Comparison of ENCODE assay signal across 11 cellular contexts in the genomic region with DNA sequence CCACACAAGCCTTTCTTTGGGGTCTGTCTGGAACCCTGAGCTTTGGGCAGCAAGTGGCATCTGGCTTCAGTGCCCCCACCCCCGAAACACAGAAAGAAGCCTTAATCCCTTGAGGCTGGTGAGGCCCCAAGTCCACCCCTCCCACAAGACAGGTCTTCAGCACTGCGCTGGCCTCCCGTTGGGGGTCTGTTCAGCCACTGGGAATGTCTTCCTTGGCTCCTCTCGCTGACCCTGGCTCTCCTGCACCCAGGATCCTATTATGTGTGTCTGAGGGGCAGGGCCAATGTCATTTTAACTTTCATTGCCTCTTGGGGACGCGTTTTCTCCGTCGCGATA. TPM values are rescaled to one million over a fixed set of nuclear protein-coding genes. Genes with fewer than 3 reads are reported as not detected.
A peak's percentile ranks its signal among the peaks of the same experiment; 100 is the strongest.
DNase-seq lines count a peak whose midpoint lies in the region; ATAC-seq, FAIRE-seq and TF ChIP-seq lines count a peak whose summit lies in the region.
"Had no signal": no experiment of that assay in that cellular context is flagged by ENCODE, and none has a peak within 500 bp of the region (broad histone marks: within the 10 kb centered on the region; RNA-seq: fewer than 3 reads in every experiment).

No MANE protein-coding gene starts in this region.

- H3K4me2 ChIP-seq in HepG2 (ENCODE audit: low read depth, low read length), result peak overlapping the region; percentile 98

- H3K9me3 ChIP-seq in adipocyte (ENCODE audit: control insufficient read depth, low read length) (no peaks in the 10 kb centered on the region), HepG2 (ENCODE audit: low read length) (no peaks in the 10 kb centered on the region), suprapubic skin (no peaks in the 10 kb centered on the region)

- ATAC-seq in HepG2, result no peak

- intact Hi-C loops in HepG2 (cut with micrococcal nuclease; ENCODE audit: unreplicated experiment), result loop anchor here (10.0 kb wide), 2 partner anchors 53 to 93 kb away; a partner anchor contains a TSS

- TF ChIP-seq CTCF in HepG2 (CRISPR knock-in tag; IDR thresholded peaks at IDR 0.05) (no peak), suprapubic skin (IDR thresholded peaks at IDR 0.05) (no peak)

- no peak for DNase-seq in activated CD4-positive, alpha-beta T cell treated with anti-CD3 and anti-CD28 coated beads, Interleukin-2, amount 10 ng/mL, durations not matched to agents 7 days and 5 days
- DNase-seq in activated CD4-positive, alpha-beta T cell treated with anti-CD3 and anti-CD28 coated beads, Interleukin-2, amount 50 U/mL, for 48 hours, result no peak
- DNase-seq in adipocyte (ENCODE audit: low read depth), result no peak
- no peak for DNase-seq in HepG2 (ENCODE audit: low spot score)
- DNase-seq in suprapubic skin (ENCODE audit: low spot score in 2 of 2), result no peak
- DNase-seq in HTR-8/SVneo (ENCODE audit: insufficient read length, low spot score), result no peak
- DNase-seq in NCI-H748 (lab: John Stamatoyannopoulos, UW; ENCODE audit: unreplicated experiment), result no peak
- no peak for DNase-seq in cerebellar nuclear complex (lab: John Stamatoyannopoulos, UW)
- DNase-seq: AML-193, NCI-H1417 treated with DMSO at 0.1 percent for 48 hours had no signal

- peak overlapping the region; percentile 67 for H3K4me3 Mint-ChIP-seq in activated CD4-positive, alpha-beta T cell treated with anti-CD3 and anti-CD28 coated beads, Interleukin-2, amount 10 ng/mL, durations not matched to agents 7 days and 5 days

- peaks cover 7% of the 10 kb centered on the region for H3K27me3 Mint-ChIP-seq in activated CD4-positive, alpha-beta T cell treated with anti-CD3 and anti-CD28 coated beads, Interleukin-2, amount 10 ng/mL, durations not matched to agents 7 days and 5 days

- TF ChIP-seq EP300 in HepG2 (IDR thresholded peaks at IDR 0.05; ENCODE audit: low read depth in 2 of 2, low read length in 2 of 2) (no peak), HepG2 (CRISPR knock-in tag; IDR thresholded peaks at IDR 0.05; ENCODE audit: borderline replicate concordance) (no peak), suprapubic skin (IDR thresholded peaks at IDR 0.05) (no peak)

- H3K27ac Mint-ChIP-seq in activated CD4-positive, alpha-beta T cell treated with anti-CD3 and anti-CD28 coated beads, Interleukin-2, amount 10 ng/mL, durations not matched to agents 7 days and 5 days, result peak overlapping the region; percentile 60

- H3K9ac ChIP-seq in adipocyte (ENCODE audit: low read length), result peak overlapping the region; percentile 73
- H3K9ac ChIP-seq in HepG2 (ENCODE audit: insufficient read depth, low read depth, low read length), result no peak overlapping the region

- H3K4me3 ChIP-seq in adipocyte (ENCODE audit: low read length) (peak overlapping the region; percentile 64), HepG2 (replicated peaks in 1 of 3; ENCODE audit: insufficient read depth in 1 of 3, low read depth in 2 of 3, low read length in 3 of 3) (peak overlapping the region; percentile 52 to 75 (median 55); a peak in 5 of 6 replicates), suprapubic skin (peak overlapping the region; percentile 47)

- in situ Hi-C loops in HepG2 (cut with HindIII; ENCODE audit: extremely low pct_ligation_motif_present, low pct_unique_long_range_greater_than_20kb), result no loop called here

- no peaks in the 10 kb centered on the region for H3K27me3 ChIP-seq in adipocyte (replicated peaks; ENCODE audit: control insufficient read depth, insufficient read depth, low read length)
- H3K27me3 ChIP-seq in HepG2 (ENCODE audit: control insufficient read depth in 1 of 2, insufficient read depth in 2 of 2, low read length in 2 of 2), result peaks cover 0 to 4% of the 10 kb centered on the region in 2 experiments; a peak in 1 of 5 replicates
- H3K27me3 ChIP-seq in suprapubic skin, result no peaks in the 10 kb centered on the region

- FAIRE-seq in HepG2 (lab: Jason Lieb, UNC) (no peak), HTR-8/SVneo (lab: Jason Lieb, UNC) (no peak)

- H3K4me1 ChIP-seq in adipocyte (ENCODE audit: control insufficient read depth, insufficient read depth, low read length) (peaks cover 21% of the 10 kb centered on the region), HepG2 (ENCODE audit: insufficient read depth, low read length) (peaks cover 52% of the 10 kb centered on the region), suprapubic skin (peaks cover 38% of the 10 kb centered on the region)

- peak overlapping the region; percentile 19 for H2AFZ ChIP-seq in HepG2 (ENCODE audit: low read length)

- H3K4me1 Mint-ChIP-seq in activated CD4-positive, alpha-beta T cell treated with anti-CD3 and anti-CD28 coated beads, Interleukin-2, amount 10 ng/mL, durations not matched to agents 7 days and 5 days, result peaks cover 36% of the 10 kb centered on the region

- CTCF ChIA-PET in activated CD4-positive, alpha-beta T cell treated with anti-CD3 and anti-CD28 coated beads, Interleukin-2, amount 10 ng/mL, durations not matched to agents 7 days and 5 days (lab: Charles Lee), result interaction anchor here (0.7 to 6.8 kb wide), 6 partner anchors 8 to 1551 kb away, joined by 4 to 42 read pairs (median 6); no protein-coding TSS in a partner anchor
- CTCF ChIA-PET in HepG2 (lab: Yijun Ruan, JAX; ENCODE audit: low intra/inter-chr PET ratio, low total read pairs), result no interaction called here

- H3K27ac ChIP-seq in HepG2 (ENCODE audit: extremely low read length, insufficient read depth, low read length), result no peak overlapping the region
- H3K27ac ChIP-seq in suprapubic skin, result no peak overlapping the region

- H3K36me3 Mint-ChIP-seq in activated CD4-positive, alpha-beta T cell treated with anti-CD3 and anti-CD28 coated beads, Interleukin-2, amount 10 ng/mL, durations not matched to agents 7 days and 5 days (ENCODE audit: low read depth), result peaks cover 38% of the 10 kb centered on the region

- no peaks in the 10 kb centered on the region for H4K20me1 ChIP-seq in HepG2 (ENCODE audit: insufficient read depth, low read length)

- no TSS peak for BruUV-seq in HepG2 (replicated peaks; lab: Mats Ljungman, UMichigan)

- H3K79me2 ChIP-seq in HepG2 (ENCODE audit: insufficient read depth, low read length), result no peaks in the 10 kb centered on the region

- TF ChIP-seq POLR2A in HepG2 (IDR thresholded peaks at IDR 0.05; ENCODE audit: insufficient read depth in 1 of 2, low read depth in 2 of 2, low read length in 2 of 2) (no peak), suprapubic skin (IDR thresholded peaks at IDR 0.05) (no peak)

- POLR2A ChIA-PET in activated CD4-positive, alpha-beta T cell treated with anti-CD3 and anti-CD28 coated beads, Interleukin-2, amount 10 ng/mL, durations not matched to agents 7 days and 5 days (lab: Charles Lee), result no interaction called here
- POLR2A ChIA-PET in HepG2 (lab: Yijun Ruan, JAX), result interaction anchor here (1.1 to 3.2 kb wide), 4 partner anchors 18 to 67 kb away, joined by 3 to 21 read pairs (median 8); no protein-coding TSS in a partner anchor

- H3K9me3 Mint-ChIP-seq in activated CD4-positive, alpha-beta T cell treated with anti-CD3 and anti-CD28 coated beads, Interleukin-2, amount 10 ng/mL, durations not matched to agents 7 days and 5 days, result no peaks in the 10 kb centered on the region

- H3K36me3 ChIP-seq in adipocyte (ENCODE audit: control insufficient read depth, insufficient read depth, low read length, severe bottlenecking) (peaks cover 21% of the 10 kb centered on the region), HepG2 (replicated peaks in 1 of 2; ENCODE audit: control insufficient read depth in 1 of 2, insufficient read depth in 2 of 2, low read length in 2 of 2) (peaks cover 3 to 13% of the 10 kb centered on the region in 2 experiments; a peak in 4 of 5 replicates), suprapubic skin (peaks cover 17% of the 10 kb centered on the region)

- WGBS in HepG2 (ENCODE audit: low lambda C conversion rate), result 23% methylated on average over 6 of the region's 9 CpGs
- 20% methylated on average over 9 of the region's 9 CpGs for WGBS in suprapubic skin

- TF ChIP-seq RAD21 in HepG2 (CRISPR knock-in tag; IDR thresholded peaks at IDR 0.05), result no peak

RNA-seq across cellular contexts. Expression of a gene that starts 26.9 kb away (rescaled TPM):
- 100 to 1,000 TPM; 135 to 138 TPM for total RNA-seq in activated CD4-positive, alpha-beta T cell treated with anti-CD3 and anti-CD28 coated beads, Interleukin-2, amount 10 ng/mL, durations not matched to agents 7 days and 5 days
- 31.3 and 39.3 TPM in 2 replicates for total RNA-seq in HepG2 (2016; rRNA removed; fragmentation: Illumina TruSeq; extraction: Trizol)
- 9.3 and 9.4 TPM in 2 replicates for total RNA-seq in HepG2 (2016; cell fraction: cytosol; rRNA removed; fragmentation: Illumina TruSeq; extraction: Trizol; ENCODE audit: low read depth)
- total RNA-seq in HepG2 (2016; cell fraction: insoluble cytoplasmic fraction; rRNA removed; fragmentation: Illumina TruSeq; extraction: Trizol), result 28.1 and 34.6 TPM in 2 replicates
- 28.0 and 30.5 TPM in 2 replicates for total RNA-seq in HepG2 (2016; cell fraction: membrane; rRNA removed; fragmentation: Illumina TruSeq; extraction: Trizol)
- 23.7 and 30.6 TPM in 2 replicates for total RNA-seq in HepG2 (2016; cell fraction: nucleus; rRNA removed; fragmentation: Illumina TruSeq; extraction: Trizol)
- 20.4 and 23.9 TPM in 2 replicates for polyA plus RNA-seq in HepG2 (2011; rRNA removed)
- polyA plus RNA-seq in HepG2 (2011; cell fraction: cytosol; rRNA removed), result 17.7 and 29.9 TPM in 2 replicates
- polyA plus RNA-seq in HepG2 (2011; cell fraction: nucleus; rRNA removed), result 67.2 and 84.5 TPM in 2 replicates
- 11.1 and 14.4 TPM in 2 replicates for polyA plus RNA-seq in HepG2 (2012)
- polyA plus RNA-seq in HepG2 (2016; cell fraction: cytosol; fragmentation: Illumina TruSeq; extraction: Trizol; ENCODE audit: low read depth), result 4.4 and 4.7 TPM in 2 replicates
- polyA plus RNA-seq in HepG2 (2016; cell fraction: insoluble cytoplasmic fraction; fragmentation: Illumina TruSeq; extraction: Trizol; ENCODE audit: low read depth), result 15.2 and 18.9 TPM in 2 replicates
- polyA plus RNA-seq in HepG2 (2016; cell fraction: membrane; fragmentation: Illumina TruSeq; extraction: Trizol; ENCODE audit: low read depth), result 15.5 and 17.2 TPM in 2 replicates
- polyA plus RNA-seq in HepG2 (2016; cell fraction: nucleus; fragmentation: Illumina TruSeq; extraction: Trizol; ENCODE audit: insufficient read depth, low read depth), result 31.3 and 36.4 TPM in 2 replicates
- 1.0 and 52.3 TPM in 2 replicates for polyA minus RNA-seq in HepG2 (2011; rRNA and poly(A)+ RNA removed; ENCODE audit: low replicate concordance)
- polyA minus RNA-seq in HepG2 (2011; cell fraction: cytosol; rRNA and poly(A)+ RNA removed), result 13.5 and 15.3 TPM in 2 replicates
- polyA minus RNA-seq in HepG2 (2011; cell fraction: nucleus; rRNA and poly(A)+ RNA removed), result 22.4 and 25.2 TPM in 2 replicates
- total RNA-seq in suprapubic skin, result 10 to 100 TPM; 14.4 to 34.4 (median 22.0) TPM

RNA-seq across cellular contexts. Expression of a gene that starts 31.3 kb away (rescaled TPM):
- not detected for total RNA-seq in activated CD4-positive, alpha-beta T cell treated with anti-CD3 and anti-CD28 coated beads, Interleukin-2, amount 10 ng/mL, durations not matched to agents 7 days and 5 days
- total RNA-seq in HepG2 (2016; rRNA removed; fragmentation: Illumina TruSeq; extraction: Trizol) (not detected in 2 replicates), suprapubic skin (under 1 TPM in 1 of 4 donors, not detected in 3; 0.26 TPM)
- total RNA-seq in HepG2 (2016; cell fraction: cytosol; rRNA removed; fragmentation: Illumina TruSeq; extraction: Trizol; ENCODE audit: low read depth), result not detected in 2 replicates
- total RNA-seq in HepG2 (2016; cell fraction: insoluble cytoplasmic fraction; rRNA removed; fragmentation: Illumina TruSeq; extraction: Trizol), result not detected in 2 replicates
- not detected in 2 replicates for total RNA-seq in HepG2 (2016; cell fraction: membrane; rRNA removed; fragmentation: Illumina TruSeq; extraction: Trizol)
- total RNA-seq in HepG2 (2016; cell fraction: nucleus; rRNA removed; fragmentation: Illumina TruSeq; extraction: Trizol), result not detected in 2 replicates
- 0.30 and 0.38 TPM in 2 replicates for polyA plus RNA-seq in HepG2 (2011; rRNA removed)
- polyA plus RNA-seq in HepG2 (2011; cell fraction: cytosol; rRNA removed), result 0.16 and 0.28 TPM in 2 replicates
- 0.73 and 0.74 TPM in 2 replicates for polyA plus RNA-seq in HepG2 (2011; cell fraction: nucleus; rRNA removed)
- 0.13 and 0.15 TPM in 2 replicates for polyA plus RNA-seq in HepG2 (2012)
- not detected in 2 replicates for polyA plus RNA-seq in HepG2 (2016; cell fraction: cytosol; fragmentation: Illumina TruSeq; extraction: Trizol; ENCODE audit: low read depth)
- not detected in 2 replicates for polyA plus RNA-seq in HepG2 (2016; cell fraction: insoluble cytoplasmic fraction; fragmentation: Illumina TruSeq; extraction: Trizol; ENCODE audit: low read depth)
- polyA plus RNA-seq in HepG2 (2016; cell fraction: membrane; fragmentation: Illumina TruSeq; extraction: Trizol; ENCODE audit: low read depth), result not detected in 2 replicates
- not detected in 2 replicates for polyA plus RNA-seq in HepG2 (2016; cell fraction: nucleus; fragmentation: Illumina TruSeq; extraction: Trizol; ENCODE audit: insufficient read depth, low read depth)
- polyA minus RNA-seq in HepG2 (2011; rRNA and poly(A)+ RNA removed; ENCODE audit: low replicate concordance), result 0.30 TPM in 1 of 2 replicates, not detected in the other
- not detected in 2 replicates for polyA minus RNA-seq in HepG2 (2011; cell fraction: cytosol; rRNA and poly(A)+ RNA removed)
- polyA minus RNA-seq in HepG2 (2011; cell fraction: nucleus; rRNA and poly(A)+ RNA removed), result 0.26 TPM in 1 of 2 replicates, not detected in the other
- total RNA-seq: kidney epithelial cell had no signal

RNA-seq across cellular contexts. Expression of a gene that starts 52.9 kb away (rescaled TPM):
- total RNA-seq in activated CD4-positive, alpha-beta T cell treated with anti-CD3 and anti-CD28 coated beads, Interleukin-2, amount 10 ng/mL, durations not matched to agents 7 days and 5 days, result 1 to 10 TPM; 9.1 to 9.3 TPM
- 3.5 and 5.0 TPM in 2 replicates for total RNA-seq in HepG2 (2016; rRNA removed; fragmentation: Illumina TruSeq; extraction: Trizol)
- total RNA-seq in HepG2 (2016; cell fraction: cytosol; rRNA removed; fragmentation: Illumina TruSeq; extraction: Trizol; ENCODE audit: low read depth), result 0.71 and 0.91 TPM in 2 replicates
- 1.9 and 4.6 TPM in 2 replicates for total RNA-seq in HepG2 (2016; cell fraction: insoluble cytoplasmic fraction; rRNA removed; fragmentation: Illumina TruSeq; extraction: Trizol)
- total RNA-seq in HepG2 (2016; cell fraction: membrane; rRNA removed; fragmentation: Illumina TruSeq; extraction: Trizol), result 1.2 and 1.3 TPM in 2 replicates
- 3.7 and 4.0 TPM in 2 replicates for total RNA-seq in HepG2 (2016; cell fraction: nucleus; rRNA removed; fragmentation: Illumina TruSeq; extraction: Trizol)
- polyA plus RNA-seq in HepG2 (2011; rRNA removed), result 24.5 and 30.5 TPM in 2 replicates
- 15.2 and 20.2 TPM in 2 replicates for polyA plus RNA-seq in HepG2 (2011; cell fraction: cytosol; rRNA removed)
- polyA plus RNA-seq in HepG2 (2011; cell fraction: nucleus; rRNA removed), result 15.9 and 16.7 TPM in 2 replicates
- polyA plus RNA-seq in HepG2 (2012), result 13.7 and 18.5 TPM in 2 replicates
- polyA plus RNA-seq in HepG2 (2016; cell fraction: cytosol; fragmentation: Illumina TruSeq; extraction: Trizol; ENCODE audit: low read depth), result 0.28 and 0.32 TPM in 2 replicates
- polyA plus RNA-seq in HepG2 (2016; cell fraction: insoluble cytoplasmic fraction; fragmentation: Illumina TruSeq; extraction: Trizol; ENCODE audit: low read depth), result 1.4 and 2.1 TPM in 2 replicates
- 0.60 and 0.65 TPM in 2 replicates for polyA plus RNA-seq in HepG2 (2016; cell fraction: membrane; fragmentation: Illumina TruSeq; extraction: Trizol; ENCODE audit: low read depth)
- 4.0 and 4.9 TPM in 2 replicates for polyA plus RNA-seq in HepG2 (2016; cell fraction: nucleus; fragmentation: Illumina TruSeq; extraction: Trizol; ENCODE audit: insufficient read depth, low read depth)
- polyA minus RNA-seq in HepG2 (2011; rRNA and poly(A)+ RNA removed; ENCODE audit: low replicate concordance), result 13.3 and 63.4 TPM in 2 replicates
- 10.3 and 13.7 TPM in 2 replicates for polyA minus RNA-seq in HepG2 (2011; cell fraction: cytosol; rRNA and poly(A)+ RNA removed)
- 13.4 and 13.8 TPM in 2 replicates for polyA minus RNA-seq in HepG2 (2011; cell fraction: nucleus; rRNA and poly(A)+ RNA removed)
- 10 to 100 TPM; 16.1 to 22.9 (median 20.8) TPM for total RNA-seq in suprapubic skin
